ENCODE assay signal across 24 cellular contexts in genomic region chr21:43575466-43575841, GRCh38.
DNase-seq lines count a peak whose midpoint lies in the region; ATAC-seq and TF ChIP-seq lines count a peak whose summit lies in the region.
"Had no signal": no experiment of that assay in that cellular context is flagged by ENCODE, and none has a peak within 500 bp of the region (broad histone marks: within the 10 kb centered on the region; RNA-seq: fewer than 3 reads in every experiment).

No MANE protein-coding gene starts in this region.

- CTCF ChIA-PET in CD4-positive, alpha-beta T cell (lab: Charles Lee) = no interaction called here

- H3K36me3 Mint-ChIP-seq in CD4-positive, alpha-beta T cell (ENCODE audit: low read depth) = no peaks in the 10 kb centered on the region
- H3K36me3 Mint-ChIP-seq: activated naive CD8-positive, alpha-beta T cell treated with anti-CD3 and anti-CD28 coated beads, Interleukin-2, amount 10 ng/mL, durations not matched to agents 7 days and 5 days; neural progenitor cell had no signal

- no peak overlapping the region for H3K27ac Mint-ChIP-seq in CD4-positive, alpha-beta T cell
- H3K27ac Mint-ChIP-seq: activated CD4-positive, alpha-beta T cell treated with anti-CD3 and anti-CD28 coated beads, Interleukin-2, amount 10 ng/mL, durations not matched to agents 24 days and 14 days; activated naive CD8-positive, alpha-beta T cell treated with anti-CD3 and anti-CD28 coated beads, Interleukin-2, amount 10 ng/mL, durations not matched to agents 7 days and 5 days; B cell; mesothelial cell of epicardium; stimulated activated naive CD8-positive, alpha-beta T cell treated with anti-CD3 and anti-CD28 coated beads, Interleukin-15, Interleukin-2, amounts not matched to agents 100 ng/mL and 50 ng/mL, for 24 hours; T-helper 17 cell had no signal

- H3K4me3 Mint-ChIP-seq in CD4-positive, alpha-beta T cell = no peak overlapping the region
- H3K4me3 Mint-ChIP-seq: activated CD4-positive, alpha-beta T cell treated with anti-CD3 and anti-CD28 coated beads, Interleukin-2, amount 10 ng/mL, durations not matched to agents 24 days and 14 days; activated naive CD8-positive, alpha-beta T cell treated with anti-CD3 and anti-CD28 coated beads, Interleukin-2, amount 10 ng/mL, durations not matched to agents 7 days and 5 days; B cell; mesothelial cell of epicardium; neural progenitor cell; stimulated activated naive CD8-positive, alpha-beta T cell treated with anti-CD3 and anti-CD28 coated beads, Interleukin-15, Interleukin-2, amounts not matched to agents 100 ng/mL and 50 ng/mL, for 24 hours; T-helper 17 cell had no signal

- no peaks in the 10 kb centered on the region for H3K4me1 Mint-ChIP-seq in CD4-positive, alpha-beta T cell (ENCODE audit: low read depth)
- H3K4me1 Mint-ChIP-seq: activated CD4-positive, alpha-beta T cell treated with anti-CD3 and anti-CD28 coated beads, Interleukin-2, amount 10 ng/mL, durations not matched to agents 24 days and 14 days; B cell; mesothelial cell of epicardium; T-helper 17 cell had no signal

- 59% methylated on average over 3 of the region's 3 CpGs for WGBS in right cardiac atrium
- 51 to 62% (median 62%) methylated on average over 3 of the region's 3 CpGs for WGBS in ovary, 3 donors
- 54 to 57% methylated on average over 3 of the region's 3 CpGs for WGBS in upper lobe of left lung, 2 donors

- H3K4me3 ChIP-seq in right cardiac atrium (ENCODE audit: low read length) (no peak overlapping the region), fibroblast of pulmonary artery (replicated peaks; ENCODE audit: low read depth, low read length) (no peak overlapping the region), ovary (no peak overlapping the region), upper lobe of left lung (no peak overlapping the region)
- H3K4me3 ChIP-seq: A549, heart left ventricle, neural progenitor cell, prostate gland had no signal

- no peaks in the 10 kb centered on the region for H3K27me3 Mint-ChIP-seq in CD4-positive, alpha-beta T cell

- no peaks in the 10 kb centered on the region for H3K4me1 ChIP-seq in right cardiac atrium (ENCODE audit: control insufficient read depth, insufficient read depth, low read length)
- no peaks in the 10 kb centered on the region for H3K4me1 ChIP-seq in ovary (ENCODE audit: insufficient read depth)
- H3K4me1 ChIP-seq in upper lobe of left lung = peaks cover 3 to 9% (median 7%) of the 10 kb centered on the region in 4 donors
- H3K4me1 ChIP-seq: A549, neural progenitor cell, prostate gland had no signal

- peak; percentile 48 for ATAC-seq in Right ventricle myocardium superior (ENCODE audit: poor library complexity)
- ATAC-seq in right cardiac atrium = no peak
- peak in 1 of 2 donors; percentile 44 for ATAC-seq in upper lobe of left lung (ENCODE audit: low FRiP score in 2 of 2)
- ATAC-seq in CD4-positive, alpha-beta T cell (ENCODE audit: poor library complexity) = no peak
- no peak for ATAC-seq in HG03469 (IDR thresholded peaks at IDR 0.05; ENCODE audit: unreplicated experiment)
- ATAC-seq: A549, left colon, T-helper 17 cell had no signal

- POLR2A ChIA-PET in CD4-positive, alpha-beta T cell (lab: Charles Lee) = no interaction called here

- no peak for TF ChIP-seq EP300 in ovary (IDR thresholded peaks at IDR 0.05)
- no peak for TF ChIP-seq EP300 in upper lobe of left lung (IDR thresholded peaks at IDR 0.05)

- H3K27me3 ChIP-seq in right cardiac atrium (ENCODE audit: control insufficient read depth, insufficient read depth) (no peaks in the 10 kb centered on the region), ovary (no peaks in the 10 kb centered on the region), upper lobe of left lung (no peaks in the 10 kb centered on the region)
- H3K27me3 ChIP-seq in CD4-positive, alpha-beta T cell (ENCODE audit: control insufficient read depth, insufficient read depth, low read length) = no peaks in the 10 kb centered on the region
- H3K27me3 ChIP-seq: heart left ventricle, neural progenitor cell had no signal

- no peaks in the 10 kb centered on the region for H3K9me3 Mint-ChIP-seq in CD4-positive, alpha-beta T cell
- H3K9me3 Mint-ChIP-seq: activated CD4-positive, alpha-beta T cell treated with anti-CD3 and anti-CD28 coated beads, Interleukin-2, amount 10 ng/mL, durations not matched to agents 24 days and 14 days; activated naive CD8-positive, alpha-beta T cell treated with anti-CD3 and anti-CD28 coated beads, Interleukin-2, amount 10 ng/mL, durations not matched to agents 7 days and 5 days; mesothelial cell of epicardium; neural progenitor cell; stimulated activated naive CD8-positive, alpha-beta T cell treated with anti-CD3 and anti-CD28 coated beads, Interleukin-15, Interleukin-2, amounts not matched to agents 100 ng/mL and 50 ng/mL, for 24 hours had no signal

- TF ChIP-seq POLR2A in ovary (IDR thresholded peaks at IDR 0.05) = no peak
- TF ChIP-seq POLR2A in upper lobe of left lung (IDR thresholded peaks at IDR 0.05) = no peak

- no peak for TF ChIP-seq CTCF in fibroblast of pulmonary artery (IDR thresholded peaks at IDR 0.05; ENCODE audit: low read length, missing control alignments)
- TF ChIP-seq CTCF in ovary (IDR thresholded peaks at IDR 0.05) = no peak
- TF ChIP-seq CTCF in upper lobe of left lung (IDR thresholded peaks at IDR 0.05) = no peak
- no peak for TF ChIP-seq CTCF in CD4-positive, alpha-beta T cell (IDR thresholded peaks at IDR 0.05)

- no peaks in the 10 kb centered on the region for H3K36me3 ChIP-seq in ovary
- H3K36me3 ChIP-seq in upper lobe of left lung = no peaks in the 10 kb centered on the region
- H3K36me3 ChIP-seq: heart left ventricle, neural progenitor cell, prostate gland had no signal

- intact Hi-C loops in Right ventricle myocardium superior (cut with DNase I) (no loop called here), right cardiac atrium (cut with DNase I) (no loop called here), ovary (cut with DNase I) (no loop called here)
- intact Hi-C loops in CD4-positive, alpha-beta T cell (cut with DNase I, micrococcal nuclease) = no loop called here

- H3K9me3 ChIP-seq in right cardiac atrium (ENCODE audit: control insufficient read depth, low read length) (no peaks in the 10 kb centered on the region), ovary (no peaks in the 10 kb centered on the region), upper lobe of left lung (no peaks in the 10 kb centered on the region)
- H3K9me3 ChIP-seq in CD4-positive, alpha-beta T cell (ENCODE audit: control insufficient read depth, low read length) = no peaks in the 10 kb centered on the region
- H3K9me3 ChIP-seq: A549, heart left ventricle, prostate gland had no signal

- DNase-seq in Right ventricle myocardium superior (no peak), right cardiac atrium (no peak), fibroblast of pulmonary artery (ENCODE audit: low read depth) (peak; percentile 26), ovary (no peak), upper lobe of left lung (no peak), globus pallidus (ENCODE audit: low spot score) (no peak)
- no peak for DNase-seq in CD4-positive, alpha-beta T cell
- DNase-seq: activated CD4-positive, alpha-beta T cell treated with anti-CD3 and anti-CD28 coated beads, Interleukin-2, amount 10 ng/mL, durations not matched to agents 24 days and 14 days; activated CD8-positive, alpha-beta memory T cell treated with anti-CD3 and anti-CD28 coated beads, Interleukin-2, amount 50 U/mL, for 4 hours; activated naive CD8-positive, alpha-beta T cell treated with anti-CD3 and anti-CD28 coated beads, Interleukin-2, amount 10 ng/mL, durations not matched to agents 7 days and 5 days; NCI-H1105; NCI-H2029 treated with DMSO at 0.1 percent for 48 hours; NCI-H345; NCI-H82; T-helper 17 cell had no signal

- H3K27ac ChIP-seq in right cardiac atrium (ENCODE audit: low read length) (no peak overlapping the region), ovary (peak overlapping the region; percentile 28 to 57), upper lobe of left lung (peak overlapping the region in 3 of 4 donors; percentile 36 to 72 (median 41))
- no peak overlapping the region for H3K27ac ChIP-seq in CD4-positive, alpha-beta T cell (ENCODE audit: low read depth, low read length)
- H3K27ac ChIP-seq: neural progenitor cell had no signal

Comparison
In these comparisons a context has a peak if more than half of its experiments do, and no peak if none do; other contexts are left out.
1. H3K27ac ChIP-seq: peak in ovary (2 of 2) and upper lobe of left lung (3 of 4); none in right cardiac atrium (single experiment) and CD4-positive, alpha-beta T cell (single experiment).